24 cellular contexts compared by ENCODE assay signal in the genomic region with DNA sequence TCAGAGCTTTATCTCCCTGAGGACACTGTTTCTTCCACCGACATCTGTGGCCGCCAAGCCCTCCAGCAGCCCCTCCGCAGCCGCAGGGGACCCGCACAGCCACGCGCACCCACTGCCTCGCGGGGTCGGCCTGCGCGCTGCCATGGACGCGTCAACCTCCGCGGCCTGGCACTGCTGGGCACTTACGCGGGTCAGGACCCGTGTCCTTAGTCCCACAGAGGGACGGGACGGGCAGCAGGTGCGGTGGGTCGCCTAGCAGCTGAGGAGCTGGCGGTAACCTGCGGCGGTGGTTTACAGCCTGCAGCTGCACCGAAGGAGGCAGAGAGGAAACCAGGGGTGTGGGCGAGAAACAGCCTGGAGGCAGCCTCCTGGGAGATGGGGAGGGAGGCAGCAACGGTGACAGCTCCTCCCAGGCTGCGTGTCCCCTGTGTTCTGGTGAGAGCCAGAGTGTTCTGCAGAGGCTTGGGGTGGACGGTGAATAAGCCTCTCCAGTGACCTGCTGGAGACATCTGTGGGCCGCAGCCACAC.
"Had no signal": no experiment of that assay in that cellular context is flagged by ENCODE, and none has a peak within 500 bp of the region (broad histone marks: within the 10 kb centered on the region; RNA-seq: fewer than 3 reads in every experiment).

No MANE protein-coding gene starts in this region.

- H3K9ac ChIP-seq: KMS-11 had no signal

- H3K4me2 ChIP-seq: KMS-11 had no signal

- H3K4me1 ChIP-seq: SJSA1 had no signal

- H3K9me3 ChIP-seq: SJSA1 had no signal

- H3K36me3 ChIP-seq: brain microvascular endothelial cell, cardiac muscle cell, SJSA1 had no signal

- H3K27ac ChIP-seq: brain microvascular endothelial cell, cardiac muscle cell, KMS-11, SJSA1 had no signal

- H3K27me3 ChIP-seq: brain microvascular endothelial cell, cardiac muscle cell had no signal

- H3K4me3 ChIP-seq: cardiac muscle cell, SJSA1 had no signal

- DNase-seq: activated B cell treated with CpG ODN at 0.5 μM for 24 hours; activated CD4-positive, alpha-beta T cell treated with anti-CD3 and anti-CD28 coated beads for 1 hour; activated CD4-positive, alpha-beta T cell treated with anti-CD3 and anti-CD28 coated beads, Interleukin-2, amount 10 ng/mL, durations not matched to agents 24 days and 14 days; activated CD4-positive, alpha-beta T cell treated with anti-CD3 and anti-CD28 coated beads, Interleukin-2, amount 50 U/mL, for 48 hours; activated CD8-positive, alpha-beta memory T cell treated with anti-CD3 and anti-CD28 coated beads, Interleukin-2, amount 10 ng/mL, durations not matched to agents 7 days and 5 days; activated effector memory CD4-positive, alpha-beta T cell treated with Interleukin-2 at 50 U/mL for 16 hours; activated naive CD4-positive, alpha-beta T cell treated with anti-CD3 and anti-CD28 coated beads for 36 hours; activated T-cell treated with anti-CD3 and anti-CD28 coated beads, Interleukin-2, amount 50 U/mL, for 24 hours; amygdala; brain microvascular endothelial cell; NCI-H1092 treated with DMSO at 0.1 percent for 48 hours; NCI-H1417 treated with DMSO at 0.1 percent for 48 hours; NCI-H1694; NCI-H2029; NCI-H2107; NCI-H345; NCI-H510A; PC-3; T-cell; T-helper 2 cell; T1000 had no signal

- ATAC-seq: activated CD8-positive, alpha-beta memory T cell treated with anti-CD3 and anti-CD28 coated beads, Interleukin-2, amount 10 ng/mL, durations not matched to agents 7 days and 5 days; PC-3; T-cell had no signal
